Comparison of ENCODE assay signal across 13 cellular contexts in the genomic region with DNA sequence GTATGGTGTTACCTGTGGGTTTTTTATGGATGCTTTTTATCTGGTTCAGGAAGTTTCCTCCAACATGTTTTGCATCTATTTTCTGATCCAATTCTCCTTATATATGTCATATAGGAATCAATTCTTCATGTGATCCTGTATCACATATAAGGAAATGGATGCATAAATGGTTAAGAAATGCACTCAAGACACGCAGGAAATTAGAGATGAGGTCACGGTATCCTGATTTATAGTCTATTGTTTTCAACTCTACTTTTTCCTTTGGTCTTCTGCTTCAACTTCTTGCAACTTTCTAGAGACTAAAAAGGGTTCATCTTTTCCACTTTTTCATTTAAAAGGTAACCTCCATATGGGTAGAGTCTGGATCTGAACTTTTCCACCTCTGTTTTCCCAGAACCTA.
"Had no signal": no experiment of that assay in that cellular context is flagged by ENCODE, and none has a peak within 500 bp of the region (broad histone marks: within the 10 kb centered on the region; RNA-seq: fewer than 3 reads in every experiment).

No MANE protein-coding gene starts in this region.

- H3K36me3 Mint-ChIP-seq: type B pancreatic cell had no signal

- DNase-seq: erythroblast; heart left ventricle; hippocampal formation; left colon; left ventricle myocardium superior; mucosa of descending colon; naive thymus-derived CD8-positive, alpha-beta T cell; posterior cingulate gyrus; stimulated activated naive CD4-positive, alpha-beta T cell treated with Interleukin-2 at 50 U/mL for 16 hours had no signal

- H3K27me3 ChIP-seq: heart left ventricle, neutrophil had no signal

- H3K27me3 Mint-ChIP-seq: naive thymus-derived CD8-positive, alpha-beta T cell; type B pancreatic cell had no signal

- H3K9me3 Mint-ChIP-seq: naive thymus-derived CD8-positive, alpha-beta T cell had no signal

- H3K9me3 ChIP-seq: heart left ventricle, mucosa of descending colon, neutrophil had no signal

- H3K27ac Mint-ChIP-seq: type B pancreatic cell had no signal

- H3K4me3 Mint-ChIP-seq: naive thymus-derived CD8-positive, alpha-beta T cell; type B pancreatic cell had no signal

- H3K36me3 ChIP-seq: heart left ventricle had no signal

- H3K4me3 ChIP-seq: heart left ventricle, lung, mucosa of descending colon had no signal

- ATAC-seq: heart left ventricle; left ventricle myocardium superior; naive thymus-derived CD8-positive, alpha-beta T cell; sciatic nerve had no signal

- H3K27ac ChIP-seq: heart left ventricle, neutrophil had no signal
